12 cellular contexts compared by ENCODE assay signal in the genomic region with DNA sequence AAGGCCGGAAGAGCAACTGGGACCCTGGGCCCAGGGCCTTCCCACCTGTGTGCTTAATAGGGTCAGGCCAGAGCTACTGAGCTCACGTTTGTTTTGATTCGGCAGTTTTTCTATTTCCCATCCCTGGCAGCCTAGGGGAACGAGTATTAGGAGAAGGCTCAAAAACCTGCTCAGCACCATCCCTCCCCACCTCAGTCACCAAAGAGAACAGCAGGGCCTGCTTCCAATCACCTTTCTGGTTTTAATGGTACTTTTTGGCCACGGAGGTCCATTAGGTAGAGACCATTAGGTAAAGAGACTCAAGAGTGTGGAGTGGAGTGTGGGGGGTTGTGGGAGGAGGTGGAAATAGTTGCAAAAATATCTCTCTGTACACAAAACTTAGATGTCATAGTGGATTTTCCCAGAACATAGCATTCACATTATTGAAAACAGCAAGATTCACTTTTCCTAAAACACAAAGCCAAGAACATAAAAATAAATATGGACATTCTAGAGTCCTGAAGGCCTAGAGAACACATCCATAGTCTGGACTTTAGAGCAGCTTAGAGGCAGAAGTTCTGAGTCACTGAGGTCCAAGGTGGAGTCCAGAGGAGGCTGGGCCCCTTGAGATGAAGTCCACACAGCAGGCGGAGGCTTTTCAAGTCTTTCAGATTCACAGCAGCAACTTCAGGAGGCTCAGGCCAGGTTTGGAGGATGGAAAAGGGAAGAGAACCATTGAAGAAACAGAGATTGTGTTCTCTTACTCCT. TPM values are rescaled to one million over a fixed set of nuclear protein-coding genes. Genes with fewer than 3 reads are reported as not detected.
A peak's percentile ranks its signal among the peaks of the same experiment; 100 is the strongest.
DNase-seq lines count a peak whose midpoint lies in the region; ATAC-seq, FAIRE-seq and TF ChIP-seq lines count a peak whose summit lies in the region.
"Had no signal": no experiment of that assay in that cellular context is flagged by ENCODE, and none has a peak within 500 bp of the region (broad histone marks: within the 10 kb centered on the region; RNA-seq: fewer than 3 reads in every experiment).

No MANE protein-coding gene starts in this region.

- peak overlapping the region; percentile 20 for H3K4me3 Mint-ChIP-seq in CD4-positive, alpha-beta T cell
- H3K4me3 Mint-ChIP-seq in naive thymus-derived CD8-positive, alpha-beta T cell: peak overlapping the region in 1 of 10 donors; percentile 20
- H3K4me3 Mint-ChIP-seq in T-helper 17 cell: no peak overlapping the region
- H3K4me3 Mint-ChIP-seq: activated naive CD8-positive, alpha-beta T cell treated with anti-CD3 and anti-CD28 coated beads, Interleukin-2, amount 10 ng/mL, durations not matched to agents 7 days and 5 days; T-helper 2 cell treated with Interferon-gamma antibody and Interleukin-4, amounts not matched to agents 5 μg/mL and 100 μg/mL, for 36 hours had no signal

- H4K91ac ChIP-seq in H1 (replicated peaks; ENCODE audit: insufficient read length, low read length): peak overlapping the region; percentile 86

- H3K4me2 ChIP-seq in PC-3 (ENCODE audit: low read length) (peak overlapping the region; percentile 42; the same call in 1 of the 2 replicates), H1 (ENCODE audit: insufficient read depth in 1 of 2, low read depth in 2 of 2, low read length in 2 of 2) (peak overlapping the region; percentile 49 to 82)

- H3K9ac ChIP-seq in PC-3 (ENCODE audit: low read length): 0 out of 2 replicates have a peak overlapping the region, but pooled peaks have one; percentile 5
- peak overlapping the region in 3 of 4 experiments; percentile 35 to 48 (median 45); a peak in 6 of 7 replicates for H3K9ac ChIP-seq in H1 (replicated peaks in 1 of 4; ENCODE audit: extremely low read depth in 1 of 4, low read depth in 3 of 4, low read length in 3 of 4)

- WGBS in H1 (ENCODE audit: extremely low coverage in 1 of 2, insufficient coverage in 1 of 2, insufficient read length in 1 of 2, insufficient replicate concordance in 2 of 2, low coverage in 1 of 2, low lambda C conversion rate in 2 of 2, missing lambda C conversion rate in 1 of 2), 2 experiments: 18% methylated on average over 6 of the region's 6 CpGs; no CpG with 5 or more reads in 1 of the 2 experiments

- H3K18ac ChIP-seq in H1 (ENCODE audit: extremely low read depth, low read length): peak overlapping the region; percentile 97

- H3K4me3 ChIP-seq in PC-3 (ENCODE audit: low read length): no peak overlapping the region
- H3K4me3 ChIP-seq in H1 (ENCODE audit: extremely low read depth in 1 of 4, insufficient read depth in 2 of 4, low read depth in 3 of 4, low read length in 4 of 4): peak overlapping the region in 1 of 4 experiments; percentile 34; a peak in 3 of 8 replicates
- H3K4me3 ChIP-seq: vagina had no signal

- TF ChIP-seq RAD21 in H1 (IDR thresholded peaks at IDR 0.05 in 1 of 2, conservative IDR thresholded peaks at IDR 0.05 in 1 of 2; ENCODE audit: low read depth in 2 of 2, low read length in 2 of 2): no peak

- peak overlapping the region; percentile 55 for H3K56ac ChIP-seq in H1 (replicated peaks; ENCODE audit: insufficient read length, low read depth, low read length)

- no peak for ATAC-seq in CD4-positive, alpha-beta T cell (ENCODE audit: poor library complexity)
- no peak for ATAC-seq in PC-3
- no peak for ATAC-seq in naive thymus-derived CD8-positive, alpha-beta T cell
- ATAC-seq in T-helper 17 cell: no peak

- H3K9me3 ChIP-seq in CD4-positive, alpha-beta T cell (ENCODE audit: control insufficient read depth, low read length): no peaks in the 10 kb centered on the region
- H3K9me3 ChIP-seq in PC-3 (ENCODE audit: low read length) (no peaks in the 10 kb centered on the region), H1 (ENCODE audit: insufficient read depth in 2 of 2, low read depth in 1 of 2, low read length in 1 of 2) (no peaks in the 10 kb centered on the region), T-helper 17 cell (ENCODE audit: control insufficient read depth, low read length, poor library complexity, severe bottlenecking) (no peaks in the 10 kb centered on the region)
- H3K9me3 ChIP-seq: vagina had no signal

- peaks cover 2% of the 10 kb centered on the region for H3K23me2 ChIP-seq in H1 (ENCODE audit: low read depth, low read length)

- H3K27ac ChIP-seq in CD4-positive, alpha-beta T cell (ENCODE audit: low read depth, low read length): no peak overlapping the region
- H3K27ac ChIP-seq in PC-3 (ENCODE audit: low read length): peak overlapping the region; percentile 14; the same call in 1 of the 2 replicates
- peak overlapping the region; percentile 98 for H3K27ac ChIP-seq in H1 (ENCODE audit: low read depth, low read length)
- H3K27ac ChIP-seq: vagina had no signal

- H3K27me3 Mint-ChIP-seq in CD4-positive, alpha-beta T cell: no peaks in the 10 kb centered on the region
- H3K27me3 Mint-ChIP-seq in naive thymus-derived CD8-positive, alpha-beta T cell: no peaks in the 10 kb centered on the region
- H3K27me3 Mint-ChIP-seq in T-helper 17 cell: no peaks in the 10 kb centered on the region

- no peak overlapping the region for H3K14ac ChIP-seq in H1 (ENCODE audit: insufficient read length)

- peak overlapping the region; percentile 100 for H2BK5ac ChIP-seq in H1 (ENCODE audit: low read depth, low read length)

- peaks cover 53% of the 10 kb centered on the region for H3K36me3 Mint-ChIP-seq in CD4-positive, alpha-beta T cell (ENCODE audit: low read depth)
- peaks cover 9 to 58% (median 14%) of the 10 kb centered on the region in 3 donors for H3K36me3 Mint-ChIP-seq in naive thymus-derived CD8-positive, alpha-beta T cell
- peaks cover 12% of the 10 kb centered on the region for H3K36me3 Mint-ChIP-seq in T-helper 17 cell (ENCODE audit: low read depth)

- H3K4me1 ChIP-seq in PC-3 (ENCODE audit: insufficient read depth, low read length) (peaks cover 30% of the 10 kb centered on the region), H1 (replicated peaks in 1 of 4; ENCODE audit: control insufficient read depth in 3 of 4, insufficient read depth in 4 of 4, low read length in 3 of 4) (peaks cover 21 to 38% (median 31%) of the 10 kb centered on the region in 4 experiments)

- H2AFZ ChIP-seq in PC-3 (ENCODE audit: low read length): no peak overlapping the region
- no peak overlapping the region for H2AFZ ChIP-seq in H1 (ENCODE audit: low read length)

- H3K36me3 ChIP-seq in PC-3 (ENCODE audit: low read depth, low read length): no peaks in the 10 kb centered on the region; the same call in 1 of the 2 replicates
- H3K36me3 ChIP-seq in H1 (ENCODE audit: control insufficient read depth in 2 of 4, insufficient read depth in 4 of 4, low read length in 3 of 4): peaks cover 19 to 51% (median 35%) of the 10 kb centered on the region in 4 experiments

- H3K79me1 ChIP-seq in H1 (ENCODE audit: low read depth, low read length): no peaks in the 10 kb centered on the region

- POLR2A ChIA-PET in CD4-positive, alpha-beta T cell (lab: Charles Lee): interaction anchor here (1.0 to 11.7 kb wide), 3 partner anchors 14 to 19 kb away, joined by 3 to 158 read pairs (median 3); no protein-coding TSS in a partner anchor
- POLR2A ChIA-PET in PC-3 (lab: Charles Lee; ENCODE audit: unreplicated experiment) (no interaction called here), H1 (lab: Charles Lee; ENCODE audit: partially characterized antibody) (interaction anchor here (0.6 to 8.8 kb wide), 22 partner anchors 8 to 154 kb away, joined by 3 to 134 read pairs (median 9); partner anchors contain the start of genes BLACAT1, NUAK2 and TMCC2)
- POLR2A ChIA-PET in naive thymus-derived CD8-positive, alpha-beta T cell (lab: Charles Lee): interaction anchor here (0.7 to 11.3 kb wide), 7 partner anchors 14 to 181 kb away, joined by 3 to 259 read pairs (median 29); partner anchors contain the start of gene NUAK2

- no peak for TF ChIP-seq POLR2A in H1 (IDR thresholded peaks at IDR 0.05; ENCODE audit: control extremely low read depth in 1 of 2, low read depth in 2 of 2, low read length in 2 of 2)

- peak overlapping the region; percentile 74 for H4K5ac ChIP-seq in H1 (ENCODE audit: insufficient read length, low read depth, low read length)

- FAIRE-seq in H1 (lab: Jason Lieb, UNC): no peak

- H2BK120ac ChIP-seq in H1 (replicated peaks; ENCODE audit: low read depth, low read length): peak overlapping the region; percentile 96

- TF ChIP-seq CTCF in CD4-positive, alpha-beta T cell (IDR thresholded peaks at IDR 0.05): no peak
- no peak for TF ChIP-seq CTCF in PC-3 (conservative IDR thresholded peaks at IDR 0.05; ENCODE audit: low read depth, low read length)
- no peak for TF ChIP-seq CTCF in H1 (IDR thresholded peaks at IDR 0.05; ENCODE audit: control extremely low read depth in 1 of 3, insufficient read depth in 1 of 3, low read depth in 1 of 3, low read length in 3 of 3)

- intact Hi-C loops in CD4-positive, alpha-beta T cell (cut with DNase I, micrococcal nuclease): no loop called here
- intact Hi-C loops in PC-3 (cut with micrococcal nuclease): no loop called here
- intact Hi-C loops in posterior vena cava (cut with DNase I): no loop called here

- peak overlapping the region; percentile 97 for H2AK5ac ChIP-seq in H1 (ENCODE audit: low read depth, low read length)

- peak overlapping the region; percentile 28 for H3K23ac ChIP-seq in H1 (ENCODE audit: insufficient read length)

- H3K79me2 ChIP-seq in PC-3 (ENCODE audit: low read length) (no peaks in the 10 kb centered on the region), H1 (ENCODE audit: control insufficient read depth in 1 of 2, insufficient read depth in 2 of 2, low read length in 2 of 2) (peaks cover 0 to 6% of the 10 kb centered on the region in 2 experiments; a peak in 1 of 4 replicates)

- no peak for TF ChIP-seq EP300 in H1 (IDR thresholded peaks at IDR 0.05; ENCODE audit: borderline replicate concordance in 1 of 2, low read depth in 2 of 2, low read length in 2 of 2)

- no peak for DNase-seq in CD4-positive, alpha-beta T cell
- DNase-seq in PC-3 (no peak), H1 (ENCODE audit: low read depth in 1 of 2, low spot score in 2 of 2) (no peak), NCI-H526 treated with DMSO at 0.1 percent for 48 hours (lab: John Stamatoyannopoulos, UW) (no peak), foreskin melanocyte (no peak), T-helper 17 cell (no peak), posterior vena cava (ENCODE audit: low spot score) (no peak)
- DNase-seq in naive thymus-derived CD8-positive, alpha-beta T cell: no peak
- DNase-seq: activated naive CD8-positive, alpha-beta T cell treated with anti-CD3 and anti-CD28 coated beads, Interleukin-2, amount 10 ng/mL, durations not matched to agents 7 days and 5 days; NCI-H2081 treated with DMSO at 0.1 percent for 48 hours had no signal

- H3K27me3 ChIP-seq in CD4-positive, alpha-beta T cell (ENCODE audit: control insufficient read depth, insufficient read depth, low read length): no peaks in the 10 kb centered on the region
- H3K27me3 ChIP-seq in PC-3 (ENCODE audit: low read length) (no peaks in the 10 kb centered on the region), H1 (replicated peaks in 1 of 4; ENCODE audit: control insufficient read depth in 3 of 4, extremely low read depth in 1 of 4, insufficient read depth in 3 of 4, low read length in 3 of 4) (no peaks in the 10 kb centered on the region; a peak in 1 of 7 replicates)
- H3K27me3 ChIP-seq: vagina had no signal

- BruUV-seq in PC-3 (replicated peaks; lab: Mats Ljungman, UMichigan): no TSS peak

- peak overlapping the region; percentile 83; the same call in 1 of the 2 replicates for H2BK15ac ChIP-seq in H1 (ENCODE audit: low read length)

- H2BK20ac ChIP-seq in H1 (ENCODE audit: low read length): peak overlapping the region; percentile 96; the same call in 1 of the 2 replicates

- H3K4me1 Mint-ChIP-seq in CD4-positive, alpha-beta T cell (ENCODE audit: low read depth): peaks cover 60% of the 10 kb centered on the region
- peaks cover 24 to 77% (median 71%) of the 10 kb centered on the region in 4 donors for H3K4me1 Mint-ChIP-seq in naive thymus-derived CD8-positive, alpha-beta T cell
- peaks cover 29% of the 10 kb centered on the region for H3K4me1 Mint-ChIP-seq in T-helper 17 cell

- H3K9me3 Mint-ChIP-seq in CD4-positive, alpha-beta T cell: no peaks in the 10 kb centered on the region
- H3K9me3 Mint-ChIP-seq in naive thymus-derived CD8-positive, alpha-beta T cell: no peaks in the 10 kb centered on the region
- H3K9me3 Mint-ChIP-seq: activated naive CD8-positive, alpha-beta T cell treated with anti-CD3 and anti-CD28 coated beads, Interleukin-2, amount 10 ng/mL, durations not matched to agents 7 days and 5 days; T-helper 2 cell treated with Interferon-gamma antibody and Interleukin-4, amounts not matched to agents 5 μg/mL and 100 μg/mL, for 36 hours had no signal

- H3F3A ChIP-seq in PC-3 (ENCODE audit: low read length, unreplicated experiment): no peaks in the 10 kb centered on the region

- peak overlapping the region; percentile 67 for H3K27ac Mint-ChIP-seq in CD4-positive, alpha-beta T cell
- H3K27ac Mint-ChIP-seq in naive thymus-derived CD8-positive, alpha-beta T cell: peak overlapping the region; percentile 53 to 85 (median 76)
- no peak overlapping the region for H3K27ac Mint-ChIP-seq in T-helper 17 cell
- H3K27ac Mint-ChIP-seq: activated naive CD8-positive, alpha-beta T cell treated with anti-CD3 and anti-CD28 coated beads, Interleukin-2, amount 10 ng/mL, durations not matched to agents 7 days and 5 days; T-helper 2 cell treated with Interferon-gamma antibody and Interleukin-4, amounts not matched to agents 5 μg/mL and 100 μg/mL, for 36 hours had no signal

- no peak overlapping the region for H4K8ac ChIP-seq in H1 (ENCODE audit: extremely low read depth, insufficient read depth, low read length)

- CTCF ChIA-PET in CD4-positive, alpha-beta T cell (lab: Charles Lee): interaction anchor here (1.9 kb wide), 1 partner anchor 29 kb away, joined by 9 read pairs; no protein-coding TSS in a partner anchor
- CTCF ChIA-PET in PC-3 (lab: Charles Lee) (no interaction called here), H1 (lab: Charles Lee; ENCODE audit: partially characterized antibody) (interaction anchor here (1.6 to 67.1 kb wide), 3 partner anchors 18 to 35 kb away, joined by 4 to 2424 read pairs (median 313); partner anchors contain the start of gene NUAK2)

- peak overlapping the region; percentile 98 for H2BK12ac ChIP-seq in H1 (ENCODE audit: low read depth, low read length)

- H4K20me1 ChIP-seq in PC-3 (ENCODE audit: low read length) (no peaks in the 10 kb centered on the region), H1 (replicated peaks in 1 of 2; ENCODE audit: control insufficient read depth in 1 of 2, insufficient read depth in 2 of 2, low read length in 2 of 2) (no peaks in the 10 kb centered on the region)

- H3K9me2 ChIP-seq in PC-3 (replicated peaks; ENCODE audit: low read length): no peaks in the 10 kb centered on the region

- H3K4ac ChIP-seq in H1 (replicated peaks; ENCODE audit: insufficient read length, low read depth, low read length): peak overlapping the region; percentile 42

RNA-seq across cellular contexts. Expression of gene NUAK2, which starts 19.5 kb away (rescaled TPM):
- total RNA-seq in CD4-positive, alpha-beta T cell: 10 to 100 TPM; 14.9 to 15.3 TPM
- 3.8 and 4.8 TPM in 2 replicates for total RNA-seq in PC-3 (2014; rRNA removed)
- total RNA-seq in H1 (2021; fragmentation: NEBNext Ultra II Directional; extraction: Animal tissue kit (Norgen Biotek cat#: 25700)): 12.7 and 12.9 TPM in 2 replicates
- 9.4 and 14.5 TPM in 2 replicates for polyA plus RNA-seq in H1 (2011; rRNA removed)
- 8.0 TPM for polyA plus RNA-seq in H1 (2011; cell fraction: cytosol; rRNA removed)
- 13.3 TPM for polyA plus RNA-seq in H1 (2011; cell fraction: nucleus; rRNA removed)
- 13.2 to 13.7 TPM (median 13.5 TPM) in 4 replicates for polyA plus RNA-seq in H1 (2012, experiment 1 of 2)
- polyA plus RNA-seq in H1 (2012, experiment 2 of 2): 12.2 TPM
- 5.4 TPM for polyA plus RNA-seq in H1 (2013, experiment 1 of 2)
- polyA plus RNA-seq in H1 (2013, experiment 2 of 2): 5.1 TPM
- polyA minus RNA-seq in H1 (2011; rRNA and poly(A)+ RNA removed): 12.4 and 13.8 TPM in 2 replicates
- 15.0 TPM for polyA minus RNA-seq in H1 (2011; cell fraction: cytosol; rRNA and poly(A)+ RNA removed)
- 13.2 TPM for polyA minus RNA-seq in H1 (2011; cell fraction: nucleus; rRNA and poly(A)+ RNA removed)
- total RNA-seq in naive thymus-derived CD8-positive, alpha-beta T cell: 10 to 100 TPM; 46.9 to 47.9 TPM
- 10 to 100 TPM; 14.3 to 73.6 (median 34.0) TPM for polyA plus RNA-seq in naive thymus-derived CD8-positive, alpha-beta T cell
- 1 to 10 TPM; 5.1 to 8.6 TPM for total RNA-seq in T-helper 17 cell
- 1 to 10 TPM; 1.1 to 1.5 TPM for total RNA-seq in posterior vena cava

RNA-seq across cellular contexts. Expression of gene KLHDC8A, which starts 54.7 kb away (rescaled TPM):
- total RNA-seq in CD4-positive, alpha-beta T cell: not detected
- not detected in 2 replicates for total RNA-seq in PC-3 (2014; rRNA removed)
- total RNA-seq in H1 (2021; fragmentation: NEBNext Ultra II Directional; extraction: Animal tissue kit (Norgen Biotek cat#: 25700)): 2.5 and 3.4 TPM in 2 replicates
- polyA plus RNA-seq in H1 (2011; rRNA removed): 1.9 and 2.5 TPM in 2 replicates
- 2.4 TPM for polyA plus RNA-seq in H1 (2011; cell fraction: cytosol; rRNA removed)
- polyA plus RNA-seq in H1 (2011; cell fraction: nucleus; rRNA removed): 2.4 TPM
- 0.83 to 2.1 TPM (median 1.5 TPM) in 4 replicates for polyA plus RNA-seq in H1 (2012, experiment 1 of 2)
- 1.4 TPM for polyA plus RNA-seq in H1 (2012, experiment 2 of 2)
- 3.5 TPM for polyA plus RNA-seq in H1 (2013, experiment 1 of 2)
- 3.8 TPM for polyA plus RNA-seq in H1 (2013, experiment 2 of 2)
- 2.5 and 4.2 TPM in 2 replicates for polyA minus RNA-seq in H1 (2011; rRNA and poly(A)+ RNA removed)
- 1.4 TPM for polyA minus RNA-seq in H1 (2011; cell fraction: cytosol; rRNA and poly(A)+ RNA removed)
- 1.00 TPM for polyA minus RNA-seq in H1 (2011; cell fraction: nucleus; rRNA and poly(A)+ RNA removed)
- not detected for total RNA-seq in naive thymus-derived CD8-positive, alpha-beta T cell
- not detected for polyA plus RNA-seq in naive thymus-derived CD8-positive, alpha-beta T cell
- not detected for total RNA-seq in T-helper 17 cell
- total RNA-seq in posterior vena cava: under 1 TPM in 1 of 2 donors, not detected in 1; 0.83 TPM
- total RNA-seq: activated naive CD8-positive, alpha-beta T cell treated with anti-CD3 and anti-CD28 coated beads, Interleukin-2, amount 10 ng/mL, durations not matched to agents 7 days and 5 days; vagina had no signal
